In genomic region chr2:170467568-170468422, GRCh38 we compare ENCODE assay signal across 1 cellular context.
TF ChIP-seq lines count a peak whose summit lies in the region.

No MANE protein-coding gene starts in this region.

TF ChIP-seq in HepG2, 621 proteins besides CTCF, POLR2A, EP300 and RAD21 (continued from another document and continues in another):
- TF ChIP-seq ZBTB14 (CRISPR knock-in tag; IDR thresholded peaks at IDR 0.05), result no peak
- TF ChIP-seq ZNF180 (CRISPR knock-in tag; IDR thresholded peaks at IDR 0.05; ENCODE audit: borderline replicate concordance, low read depth), result no peak
- peak; percentile 50; the same call in 1 of the 2 replicates for TF ChIP-seq FOXA3 (CRISPR knock-in tag; IDR thresholded peaks at IDR 0.05)
- peak; percentile 94 for TF ChIP-seq MAFF (IDR thresholded peaks at IDR 0.05; ENCODE audit: low read depth, low read length)
- no peak for TF ChIP-seq TAF1 (CRISPR knock-in tag; IDR thresholded peaks at IDR 0.05)
- no peak; the same call in 1 of the 2 replicates for TF ChIP-seq HMG20A (CRISPR knock-in tag; IDR thresholded peaks at IDR 0.05; ENCODE audit: borderline replicate concordance)
- TF ChIP-seq ZNF232 (CRISPR knock-in tag; IDR thresholded peaks at IDR 0.05; ENCODE audit: borderline replicate concordance), result no peak
- TF ChIP-seq ZBTB49 (CRISPR knock-in tag; IDR thresholded peaks at IDR 0.05; ENCODE audit: borderline replicate concordance), result no peak
- TF ChIP-seq ZNF207 (IDR thresholded peaks at IDR 0.05; ENCODE audit: borderline replicate concordance), result no peak
- TF ChIP-seq NCOA2 (CRISPR knock-in tag; IDR thresholded peaks at IDR 0.05), result peak; percentile 26; the same call in 1 of the 2 replicates
- TF ChIP-seq HMGXB3 (CRISPR knock-in tag; IDR thresholded peaks at IDR 0.05; ENCODE audit: borderline replicate concordance), result no peak
- TF ChIP-seq ZBTB42 (CRISPR knock-in tag; IDR thresholded peaks at IDR 0.05), result no peak
- TF ChIP-seq ZSCAN9 (CRISPR knock-in tag; IDR thresholded peaks at IDR 0.05; ENCODE audit: borderline replicate concordance), result no peak
- no peak for TF ChIP-seq ZNF563 (CRISPR knock-in tag; IDR thresholded peaks at IDR 0.05)
- peak; percentile 37; the same call in 1 of the 2 replicates for TF ChIP-seq HOMEZ (CRISPR knock-in tag; IDR thresholded peaks at IDR 0.05; ENCODE audit: low read depth)
- TF ChIP-seq NCOA1 (CRISPR knock-in tag; IDR thresholded peaks at IDR 0.05), result no peak
- no peak for TF ChIP-seq ZNF607 (CRISPR knock-in tag; IDR thresholded peaks at IDR 0.05; ENCODE audit: borderline replicate concordance)
- TF ChIP-seq ELF3 (CRISPR knock-in tag; IDR thresholded peaks at IDR 0.05), result peak; percentile 44; the same call in 1 of the 2 replicates
- TF ChIP-seq MED1 (CRISPR knock-in tag; IDR thresholded peaks at IDR 0.05), result peak; percentile 41
- TF ChIP-seq ZGPAT (CRISPR knock-in tag; IDR thresholded peaks at IDR 0.05), result no peak
- no peak for TF ChIP-seq CC2D1A (CRISPR knock-in tag; IDR thresholded peaks at IDR 0.05)
- TF ChIP-seq DR1 (CRISPR knock-in tag; IDR thresholded peaks at IDR 0.05), result no peak
- no peak for TF ChIP-seq POLR2G (IDR thresholded peaks at IDR 0.05; ENCODE audit: low read depth, low read length)
- TF ChIP-seq NFE2L2 (IDR thresholded peaks at IDR 0.05; ENCODE audit: low read length), result peak; percentile 55; the same call in 1 of the 2 replicates
- no peak for TF ChIP-seq MED8 (CRISPR knock-in tag; IDR thresholded peaks at IDR 0.05; ENCODE audit: insufficient replicate concordance)
- 0 out of 2 replicates have a peak, but pooled peaks have one; percentile 13 for TF ChIP-seq ARID5B (CRISPR knock-in tag; IDR thresholded peaks at IDR 0.05)
- no peak for TF ChIP-seq ZNF747 (CRISPR knock-in tag; IDR thresholded peaks at IDR 0.05; ENCODE audit: borderline replicate concordance)
- no peak for TF ChIP-seq RARA (CRISPR knock-in tag; IDR thresholded peaks at IDR 0.05)
- peak; percentile 52; the same call in 1 of the 2 replicates for TF ChIP-seq MAFG (CRISPR knock-in tag; IDR thresholded peaks at IDR 0.05)
- no peak for TF ChIP-seq ZNF609 (CRISPR knock-in tag; IDR thresholded peaks at IDR 0.05; ENCODE audit: borderline replicate concordance)
- no peak for TF ChIP-seq SALL1 (CRISPR knock-in tag; IDR thresholded peaks at IDR 0.05)
- peak; percentile 29; the same call in 1 of the 2 replicates for TF ChIP-seq GATA4 (IDR thresholded peaks at IDR 0.05; ENCODE audit: borderline replicate concordance, low read depth)
- TF ChIP-seq TCF7 (IDR thresholded peaks at IDR 0.05; ENCODE audit: low read depth), result peak; percentile 52
- no peak for TF ChIP-seq HMG20B (CRISPR knock-in tag; conservative IDR thresholded peaks at IDR 0.05)
- no peak for TF ChIP-seq CEBPB (IDR thresholded peaks at IDR 0.05; ENCODE audit: borderline replicate concordance, low read depth, low read length)
- no peak for TF ChIP-seq FOXP1 (IDR thresholded peaks at IDR 0.05)
- peak; percentile 52; the same call in 1 of the 2 replicates for TF ChIP-seq FOXP1 (CRISPR knock-in tag; IDR thresholded peaks at IDR 0.05)
- TF ChIP-seq ZNF549 (CRISPR knock-in tag; IDR thresholded peaks at IDR 0.05), result no peak
- no peak for TF ChIP-seq ATF3 (CRISPR knock-in tag; IDR thresholded peaks at IDR 0.05)
- no peak; the same call in 1 of the 2 replicates for TF ChIP-seq ETV5 (CRISPR knock-in tag; IDR thresholded peaks at IDR 0.05; ENCODE audit: borderline replicate concordance)
